Comparison of ENCODE assay signal across 19 cellular contexts in genomic region chr20:15673206-15673605, GRCh38.
DNase-seq lines count a peak whose midpoint lies in the region; ATAC-seq and TF ChIP-seq lines count a peak whose summit lies in the region.
"Had no signal": no experiment of that assay in that cellular context is flagged by ENCODE, and none has a peak within 500 bp of the region (broad histone marks: within the 10 kb centered on the region; RNA-seq: fewer than 3 reads in every experiment).

No MANE protein-coding gene starts in this region.

- H2BK20ac ChIP-seq in IMR-90 (ENCODE audit: low read depth, low read length), result peak overlapping the region; percentile 97; the same call in 1 of the 2 replicates

- peak overlapping the region; percentile 94 for H2BK120ac ChIP-seq in IMR-90 (ENCODE audit: low read depth, low read length)

- H4K91ac ChIP-seq in IMR-90 (ENCODE audit: insufficient read depth, low read depth, low read length), result peak overlapping the region; percentile 89; the same call in 1 of the 2 replicates

- peak overlapping the region; percentile 47; the same call in 1 of the 2 replicates for H3K56ac ChIP-seq in IMR-90 (ENCODE audit: extremely low read depth, insufficient read depth, low read length)

- peak overlapping the region; percentile 97; the same call in 1 of the 3 replicates for H2BK15ac ChIP-seq in IMR-90 (ENCODE audit: low read depth, low read length)

- peak overlapping the region; percentile 91 for H2BK5ac ChIP-seq in IMR-90 (ENCODE audit: low read depth, low read length, poor library complexity, severe bottlenecking)

- ATAC-seq in IMR-90 (ENCODE audit: low read depth) (peak; percentile 66), GM21381 (IDR thresholded peaks at IDR 0.05; ENCODE audit: unreplicated experiment) (no peak), right cardiac atrium (no peak)
- ATAC-seq: heart right ventricle, upper lobe of right lung had no signal

- intact Hi-C loops in IMR-90 (cut with micrococcal nuclease) (no loop called here), right cardiac atrium (cut with DNase I) (no loop called here)

- no peak for TF ChIP-seq POLR2A in IMR-90 (IDR thresholded peaks at IDR 0.05; ENCODE audit: low read depth, low read length)

- H4K8ac ChIP-seq in IMR-90 (ENCODE audit: low read depth in 2 of 2, low read length in 2 of 2), result peak overlapping the region in 1 of 2 experiments; percentile 64; a peak in 3 of 4 replicates

- H3K23ac ChIP-seq in IMR-90 (ENCODE audit: low read depth, low read length), result peak overlapping the region; percentile 58; the same call in 1 of the 2 replicates

- no peak overlapping the region for H2AK5ac ChIP-seq in IMR-90 (ENCODE audit: low read depth, low read length)

- peak overlapping the region; percentile 77; the same call in 1 of the 2 replicates for H3K4ac ChIP-seq in IMR-90 (ENCODE audit: low read depth, low read length)

- dilution Hi-C loops in IMR-90 (cut with HindIII; ENCODE audit: low sequenced_read_pairs, unreplicated experiment), result no loop called here

- H3K79me1 ChIP-seq in IMR-90 (ENCODE audit: low read depth in 1 of 2, low read length in 2 of 2), result no peaks in the 10 kb centered on the region

- H3K4me1 ChIP-seq in IMR-90 (ENCODE audit: control insufficient read depth, insufficient read depth, low read length) (peaks cover 7% of the 10 kb centered on the region), right cardiac atrium (ENCODE audit: control insufficient read depth, insufficient read depth, low read length) (no peaks in the 10 kb centered on the region)
- H3K4me1 ChIP-seq: heart right ventricle, lower lobe of right lung, upper lobe of right lung had no signal

- no peak overlapping the region for H3K9ac ChIP-seq in IMR-90 (ENCODE audit: low read depth, low read length)

- no peak overlapping the region for H2AFZ ChIP-seq in IMR-90 (replicated peaks; ENCODE audit: low read length, poor library complexity)

- H3K4me3 ChIP-seq in AG04449 (ENCODE audit: low read depth, low read length) (no peak overlapping the region), IMR-90 (ENCODE audit: insufficient read depth, low read depth, low read length) (no peak overlapping the region), coronary artery (no peak overlapping the region), right cardiac atrium (ENCODE audit: low read length) (no peak overlapping the region)
- H3K4me3 ChIP-seq: dorsolateral prefrontal cortex, heart right ventricle, lower lobe of right lung, upper lobe of right lung had no signal

- H3K18ac ChIP-seq in IMR-90 (ENCODE audit: low read depth, low read length), result no peak overlapping the region

- no peaks in the 10 kb centered on the region for H4K20me1 ChIP-seq in IMR-90 (ENCODE audit: insufficient read depth, low read length)

- no peak for TF ChIP-seq RAD21 in IMR-90 (IDR thresholded peaks at IDR 0.05; ENCODE audit: low read length)

- H3K27me3 ChIP-seq in IMR-90 (ENCODE audit: control insufficient read depth, insufficient read depth, low read length), result no peaks in the 10 kb centered on the region
- H3K27me3 ChIP-seq in right cardiac atrium (ENCODE audit: control insufficient read depth, insufficient read depth), result no peaks in the 10 kb centered on the region
- H3K27me3 ChIP-seq: dorsolateral prefrontal cortex, heart right ventricle, neutrophil, upper lobe of right lung had no signal

- TF ChIP-seq CTCF in AG04449 (IDR thresholded peaks at IDR 0.05; ENCODE audit: insufficient read depth, low read length, missing control alignments), result no peak
- TF ChIP-seq CTCF in IMR-90 (conservative IDR thresholded peaks at IDR 0.05; ENCODE audit: low read depth, low read length), result no peak
- no peak for TF ChIP-seq CTCF in coronary artery (IDR thresholded peaks at IDR 0.05)

- in situ Hi-C loops in IMR-90 (cut with MboI; ENCODE audit: low sequenced_read_pairs), result no loop called here

- BruUV-seq in IMR-90 (replicated peaks; lab: Mats Ljungman, UMichigan), result no TSS peak

- no CpG with 5 or more reads among the region's 1 CpG for WGBS in IMR-90 (ENCODE audit: extremely low coverage in 2 of 2, insufficient read length in 1 of 2), 2 experiments
- WGBS in right cardiac atrium, result 44% methylated on average over 1 of the region's 1 CpG

- POLR2A ChIA-PET in AG04449 (lab: Yijun Ruan, JAX) (interaction anchor here (1.4 kb wide), 1 partner anchor 17 kb away, joined by 5 read pairs; no protein-coding TSS in a partner anchor), IMR-90 (lab: Charles Lee; ENCODE audit: unreplicated experiment) (no interaction called here)

- peak overlapping the region; percentile 31; the same call in 1 of the 2 replicates for H3K4me2 ChIP-seq in IMR-90 (ENCODE audit: low read depth, low read length)

- H4K5ac ChIP-seq in IMR-90 (ENCODE audit: low read depth, low read length), result no peak overlapping the region; the same call in 1 of the 2 replicates

- peak; percentile 70 for DNase-seq in AG04449 (ENCODE audit: low read depth, low spot score)
- peak; percentile 86 for DNase-seq in IMR-90
- no peak for DNase-seq in coronary artery (ENCODE audit: low spot score)
- DNase-seq in kidney glomerular epithelial cell (lab: John Stamatoyannopoulos, UW), result peak; percentile 85
- no peak for DNase-seq in GDM1 (lab: John Stamatoyannopoulos, UW)
- no peak for DNase-seq in DMS114 treated with DMSO at 0.1 percent for 48 hours (lab: John Stamatoyannopoulos, UW; ENCODE audit: unreplicated experiment)
- DNase-seq in right cardiac atrium, result no peak
- DNase-seq: activated naive CD4-positive, alpha-beta T cell treated with anti-CD3 and anti-CD28 coated beads, Interleukin-2, amount 10 ng/mL, durations not matched to agents 7 days and 5 days; dorsolateral prefrontal cortex; heart right ventricle; lower lobe of right lung; NCI-H146; NCI-H82; SIG-M5; stimulated activated CD8-positive, alpha-beta memory T cell treated with anti-CD3 and anti-CD28 coated beads, Interleukin-4, amount 100 ng/mL, for 48 hours; upper lobe of right lung; WERI-Rb-1 had no signal

- peaks cover 6% of the 10 kb centered on the region; the same call in 1 of the 2 replicates for H3K9me1 ChIP-seq in IMR-90 (ENCODE audit: insufficient read depth, low read length)

- H3K27ac ChIP-seq in IMR-90 (ENCODE audit: insufficient read depth, low read length) (no peak overlapping the region), coronary artery (peak overlapping the region; percentile 23 to 49), right cardiac atrium (ENCODE audit: low read length) (no peak overlapping the region)
- H3K27ac ChIP-seq: dorsolateral prefrontal cortex, heart right ventricle, lower lobe of right lung, neutrophil, upper lobe of right lung, WERI-Rb-1 had no signal

- CTCF ChIA-PET in AG04449 (lab: Yijun Ruan, JAX) (interaction anchor here (1.5 to 6.5 kb wide), 2 partner anchors 17 to 21 kb away, joined by 3 to 50 read pairs; no protein-coding TSS in a partner anchor), IMR-90 (lab: Yijun Ruan, JAX) (interaction anchor here (0.6 to 1.6 kb wide), 2 partner anchors 10 to 13 kb away, joined by 3 to 4 read pairs; no protein-coding TSS in a partner anchor)

- H3K36me3 ChIP-seq in IMR-90 (ENCODE audit: control insufficient read depth, insufficient read depth, low read length), result no peaks in the 10 kb centered on the region
- H3K36me3 ChIP-seq: heart right ventricle, lower lobe of right lung, neutrophil, upper lobe of right lung, WERI-Rb-1 had no signal

- peak overlapping the region; percentile 30 for H3K14ac ChIP-seq in IMR-90 (replicated peaks; ENCODE audit: low read depth, low read length)

- H3K9me3 ChIP-seq in IMR-90 (ENCODE audit: control insufficient read depth, insufficient read depth, low read length) (no peaks in the 10 kb centered on the region), right cardiac atrium (ENCODE audit: control insufficient read depth, low read length) (no peaks in the 10 kb centered on the region)
- H3K9me3 ChIP-seq: heart right ventricle, lower lobe of right lung, neutrophil, upper lobe of right lung had no signal

- no peak overlapping the region for H2AK9ac ChIP-seq in IMR-90 (replicated peaks; ENCODE audit: low read depth, low read length, poor library complexity)

TF ChIP-seq in IMR-90, 13 proteins besides CTCF, POLR2A, EP300 and RAD21:
- TF ChIP-seq CHD1 (IDR thresholded peaks at IDR 0.05; ENCODE audit: low read depth, low read length) (no peak), CEBPB (IDR thresholded peaks at IDR 0.05; ENCODE audit: low read depth, low read length) (0 out of 2 replicates have a peak, but pooled peaks have one; percentile 28), MAZ (IDR thresholded peaks at IDR 0.05; ENCODE audit: borderline replicate concordance, low read depth, low read length) (no peak), SMC3 (IDR thresholded peaks at IDR 0.05; ENCODE audit: low read depth, low read length) (no peak), MAFK (IDR thresholded peaks at IDR 0.05; ENCODE audit: low read depth, low read length) (no peak)

Comparison
In these comparisons a context has a peak if more than half of its experiments do, and no peak if none do; other contexts are left out.
1. DNase-seq: peak in AG04449 (single experiment), IMR-90 (single experiment) and kidney glomerular epithelial cell (single experiment); none in coronary artery (single experiment), GDM1 (single experiment), DMS114 treated with DMSO at 0.1 percent for 48 hours (single experiment) and right cardiac atrium (0 of 3).
2. H3K27ac ChIP-seq: peak in coronary artery (2 of 2); none in IMR-90 (single experiment) and right cardiac atrium (single experiment).